In genomic region chr10:132705173-132705572, GRCh38 we compare ENCODE assay signal across 17 cellular contexts.
DNase-seq lines count a peak whose midpoint lies in the region; ATAC-seq and TF ChIP-seq lines count a peak whose summit lies in the region.
"Had no signal": no experiment of that assay in that cellular context is flagged by ENCODE, and none has a peak within 500 bp of the region (broad histone marks: within the 10 kb centered on the region; RNA-seq: fewer than 3 reads in every experiment).

No MANE protein-coding gene starts in this region.

- DNase-seq in NCI-H2196 (lab: John Stamatoyannopoulos, UW; ENCODE audit: unreplicated experiment) (peak; percentile 16), NCI-H2196 treated with DMSO at 0.1 percent for 48 hours (lab: John Stamatoyannopoulos, UW; ENCODE audit: unreplicated experiment) (no peak), breast epithelium (ENCODE audit: low spot score in 2 of 2) (peak; percentile 31 to 40), islet precursor cell (peak; percentile 45), spleen (peak; percentile 73), SKM-1 (lab: John Stamatoyannopoulos, UW; ENCODE audit: unreplicated experiment) (no peak), T-cell (no peak)
- DNase-seq in stimulated activated CD4-positive, alpha-beta T cell treated with anti-CD3 and anti-CD28 coated beads, Interleukin-15, amount 100 ng/mL, for 24 hours = no peak
- DNase-seq: 8988T; activated CD8-positive, alpha-beta T cell treated with anti-CD3 and anti-CD28 coated beads, Interleukin-2, amount 10 ng/mL, durations not matched to agents 7 days and 5 days; activated T-cell treated with anti-CD3 and anti-CD28 coated beads, Interleukin-2, amount 50 U/mL, for 4 hours; GM23248; NCI-H146; thyroid gland had no signal

- H3K4me1 Mint-ChIP-seq in T-cell = peaks cover 0 to 1% (median 0%) of the 10 kb centered on the region in 3 donors

- 94 to 99% (median 97%) methylated on average over 6 to 15 of the region's 15 CpGs for WGBS in spleen, 5 donors

- TF ChIP-seq POLR2A in breast epithelium (IDR thresholded peaks at IDR 0.05) (no peak), spleen (IDR thresholded peaks at IDR 0.05) (no peak)

- H3K4me3 ChIP-seq in breast epithelium = no peak overlapping the region
- H3K4me3 ChIP-seq in spleen = no peak overlapping the region
- H3K4me3 ChIP-seq: GM23248, thyroid gland had no signal

- H3K36me3 Mint-ChIP-seq in T-cell = peaks cover 57% of the 10 kb centered on the region

- H3K27me3 ChIP-seq in breast epithelium (no peaks in the 10 kb centered on the region), spleen (replicated peaks in 1 of 7) (no peaks in the 10 kb centered on the region)
- H3K27me3 ChIP-seq: thyroid gland had no signal

- peaks cover 20 to 28% of the 10 kb centered on the region in 2 donors for H3K9me3 ChIP-seq in breast epithelium
- H3K9me3 ChIP-seq in spleen = peaks cover 0 to 30% (median 23%) of the 10 kb centered on the region in 8 donors
- H3K9me3 ChIP-seq: thyroid gland had no signal

- TF ChIP-seq CTCF in breast epithelium (IDR thresholded peaks at IDR 0.05) = no peak
- no peak for TF ChIP-seq CTCF in spleen (IDR thresholded peaks at IDR 0.05 in 8 of 11, conservative IDR thresholded peaks at IDR 0.05 in 3 of 11)

- H3K36me3 ChIP-seq in breast epithelium (no peaks in the 10 kb centered on the region), spleen (peaks cover 0 to 98% (median 32%) of the 10 kb centered on the region in 6 donors)

- peaks cover 0 to 9% (median 8%) of the 10 kb centered on the region in 3 donors for H3K9me3 Mint-ChIP-seq in T-cell

- intact Hi-C loops in breast epithelium (cut with DNase I; ENCODE audit: low total_unique reads) = no loop called here
- intact Hi-C loops in spleen (cut with DNase I; ENCODE audit: low total_unique reads) = no loop called here

- no peak overlapping the region for H3K4me3 Mint-ChIP-seq in T-cell
- H3K4me3 Mint-ChIP-seq: activated CD8-positive, alpha-beta T cell treated with anti-CD3 and anti-CD28 coated beads, Interleukin-2, amount 10 ng/mL, durations not matched to agents 7 days and 5 days; activated naive CD8-positive, alpha-beta T cell; activated T-cell treated with anti-CD3 and anti-CD28 coated beads, Interleukin-2, amount 50 U/mL, for 4 hours; brain had no signal

- H3K27me3 Mint-ChIP-seq in T-cell = no peaks in the 10 kb centered on the region
- H3K27me3 Mint-ChIP-seq: activated naive CD8-positive, alpha-beta T cell had no signal

- POLR2A ChIA-PET in T-cell (lab: Charles Lee) = no interaction called here

- H3K4me1 ChIP-seq in breast epithelium (no peaks in the 10 kb centered on the region), spleen (peaks cover 0 to 17% (median 10%) of the 10 kb centered on the region in 6 donors)
- H3K4me1 ChIP-seq: thyroid gland had no signal

- ATAC-seq in T-cell (replicated peaks in 1 of 4) = no peak
- ATAC-seq: activated CD8-positive, alpha-beta T cell treated with anti-CD3 and anti-CD28 coated beads, Interleukin-2, amount 10 ng/mL, durations not matched to agents 7 days and 5 days; activated T-cell treated with anti-CD3 and anti-CD28 coated beads, Interleukin-2, amount 50 U/mL, for 4 hours; esophagus mucosa had no signal

- H3K27ac ChIP-seq in breast epithelium (no peak overlapping the region), spleen (no peak overlapping the region)
- H3K27ac ChIP-seq: GM23248, thyroid gland had no signal

- CTCF ChIA-PET in T-cell (lab: Charles Lee) = no interaction called here

- H3K27ac Mint-ChIP-seq in T-cell = no peak overlapping the region
- H3K27ac Mint-ChIP-seq: activated CD8-positive, alpha-beta T cell treated with anti-CD3 and anti-CD28 coated beads, Interleukin-2, amount 10 ng/mL, durations not matched to agents 7 days and 5 days; activated naive CD8-positive, alpha-beta T cell; brain had no signal

Comparison
In these comparisons a context has a peak if more than half of its experiments do, and no peak if none do; other contexts are left out.
1. DNase-seq: peak in NCI-H2196 (single experiment), breast epithelium (2 of 2), islet precursor cell (single experiment) and spleen (single experiment); none in NCI-H2196 treated with DMSO at 0.1 percent for 48 hours (single experiment), SKM-1 (single experiment), stimulated activated CD4-positive, alpha-beta T cell treated with anti-CD3 and anti-CD28 coated beads, Interleukin-15, amount 100 ng/mL, for 24 hours (single experiment) and T-cell (0 of 34).